In the genomic region with DNA sequence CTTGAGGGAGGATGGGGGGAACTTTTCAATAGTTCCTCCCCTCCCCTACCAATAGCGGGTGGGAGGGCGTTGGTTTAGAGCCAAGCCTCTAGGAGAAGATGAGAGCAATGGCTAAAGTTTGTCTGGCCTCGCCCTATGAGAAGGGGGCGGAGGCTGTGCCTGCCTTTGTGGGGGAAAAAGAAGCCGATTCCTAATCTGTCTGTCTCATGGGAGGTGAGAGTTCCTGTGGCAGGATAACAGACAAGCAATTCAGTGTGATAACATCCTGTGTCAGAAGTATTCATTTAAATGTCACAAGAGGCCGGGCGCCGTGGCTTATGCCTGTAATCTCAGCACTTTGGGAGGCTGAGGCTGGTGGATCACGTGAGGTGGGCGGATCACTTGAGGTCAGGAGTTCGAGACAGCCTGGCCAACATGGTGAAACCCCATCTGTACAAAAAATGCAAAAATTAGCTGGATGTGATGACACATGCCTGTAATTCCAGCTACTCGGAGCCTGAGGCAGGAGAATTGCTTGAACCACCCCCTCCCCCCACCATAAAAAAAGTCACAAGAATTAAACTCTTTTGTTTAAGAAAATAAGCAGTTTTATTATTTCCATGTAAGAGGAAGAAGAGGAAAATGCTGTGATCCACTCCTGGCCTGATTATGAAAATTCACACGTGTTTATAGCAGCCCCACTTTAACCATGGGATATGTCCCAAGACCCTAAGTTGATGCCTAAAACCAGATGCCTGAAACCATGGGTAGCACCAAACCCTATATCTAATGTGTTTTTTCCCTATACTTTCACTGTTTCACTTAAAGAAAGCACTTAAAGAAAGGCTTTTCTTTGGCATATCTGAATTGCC, we compare ENCODE assay signal across 2 cellular contexts.
TF ChIP-seq lines count a peak whose summit lies in the region.

No MANE protein-coding gene starts in this region.

TF ChIP-seq in HEK293, 187 proteins besides CTCF, POLR2A, EP300 and RAD21 (continued from another document and continues in another):
- TF ChIP-seq SP2 (tag by site-specific recombination; IDR thresholded peaks at IDR 0.05) (peak; percentile 70), FEZF1 (tag by site-specific recombination; IDR thresholded peaks at IDR 0.05) (peak; percentile 24; the same call in 1 of the 2 replicates), ZBTB20 (tag by site-specific recombination; IDR thresholded peaks at IDR 0.05) (peak; percentile 61), ZFP69B (tag by site-specific recombination; IDR thresholded peaks at IDR 0.05) (0 out of 2 replicates have a peak, but pooled peaks have one; percentile 11), ZNF341 (tag by site-specific recombination; IDR thresholded peaks at IDR 0.05; ENCODE audit: low read depth) (peak; percentile 49), BCL11B (tag by site-specific recombination; IDR thresholded peaks at IDR 0.05; ENCODE audit: low read depth) (no peak), KLF8 (tag by site-specific recombination; IDR thresholded peaks at IDR 0.05) (peak; percentile 67), ZNF664 (tag by site-specific recombination; IDR thresholded peaks at IDR 0.05) (peak; percentile 63; the same call in 1 of the 2 replicates), HOXD13 (CRISPR knock-in tag; IDR thresholded peaks at IDR 0.05; ENCODE audit: borderline replicate concordance) (no peak), PRDM1 (tag by site-specific recombination; IDR thresholded peaks at IDR 0.05) (peak; percentile 54; the same call in 1 of the 2 replicates), ZNF324 (tag by site-specific recombination; IDR thresholded peaks at IDR 0.05) (peak; percentile 49; the same call in 1 of the 2 replicates), GLIS1 (tag by site-specific recombination; IDR thresholded peaks at IDR 0.05) (peak; percentile 45; the same call in 1 of the 2 replicates), KLF10 (tag by site-specific recombination; IDR thresholded peaks at IDR 0.05) (0 out of 2 replicates have a peak, but pooled peaks have one; percentile 37), WT1 (tag by site-specific recombination; IDR thresholded peaks at IDR 0.05) (peak; percentile 16; the same call in 1 of the 2 replicates), SCRT1 (tag by site-specific recombination; IDR thresholded peaks at IDR 0.05; ENCODE audit: borderline replicate concordance) (no peak)
- TF ChIP-seq, protein P1, sequence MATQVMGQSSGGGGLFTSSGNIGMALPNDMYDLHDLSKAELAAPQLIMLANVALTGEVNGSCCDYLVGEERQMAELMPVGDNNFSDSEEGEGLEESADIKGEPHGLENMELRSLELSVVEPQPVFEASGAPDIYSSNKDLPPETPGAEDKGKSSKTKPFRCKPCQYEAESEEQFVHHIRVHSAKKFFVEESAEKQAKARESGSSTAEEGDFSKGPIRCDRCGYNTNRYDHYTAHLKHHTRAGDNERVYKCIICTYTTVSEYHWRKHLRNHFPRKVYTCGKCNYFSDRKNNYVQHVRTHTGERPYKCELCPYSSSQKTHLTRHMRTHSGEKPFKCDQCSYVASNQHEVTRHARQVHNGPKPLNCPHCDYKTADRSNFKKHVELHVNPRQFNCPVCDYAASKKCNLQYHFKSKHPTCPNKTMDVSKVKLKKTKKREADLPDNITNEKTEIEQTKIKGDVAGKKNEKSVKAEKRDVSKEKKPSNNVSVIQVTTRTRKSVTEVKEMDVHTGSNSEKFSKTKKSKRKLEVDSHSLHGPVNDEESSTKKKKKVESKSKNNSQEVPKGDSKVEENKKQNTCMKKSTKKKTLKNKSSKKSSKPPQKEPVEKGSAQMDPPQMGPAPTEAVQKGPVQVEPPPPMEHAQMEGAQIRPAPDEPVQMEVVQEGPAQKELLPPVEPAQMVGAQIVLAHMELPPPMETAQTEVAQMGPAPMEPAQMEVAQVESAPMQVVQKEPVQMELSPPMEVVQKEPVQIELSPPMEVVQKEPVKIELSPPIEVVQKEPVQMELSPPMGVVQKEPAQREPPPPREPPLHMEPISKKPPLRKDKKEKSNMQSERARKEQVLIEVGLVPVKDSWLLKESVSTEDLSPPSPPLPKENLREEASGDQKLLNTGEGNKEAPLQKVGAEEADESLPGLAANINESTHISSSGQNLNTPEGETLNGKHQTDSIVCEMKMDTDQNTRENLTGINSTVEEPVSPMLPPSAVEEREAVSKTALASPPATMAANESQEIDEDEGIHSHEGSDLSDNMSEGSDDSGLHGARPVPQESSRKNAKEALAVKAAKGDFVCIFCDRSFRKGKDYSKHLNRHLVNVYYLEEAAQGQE (tag by site-specific recombination; IDR thresholded peaks at IDR 0.05): 0 out of 2 replicates have a peak, but pooled peaks have one; percentile 12
- TF ChIP-seq, protein P2, sequence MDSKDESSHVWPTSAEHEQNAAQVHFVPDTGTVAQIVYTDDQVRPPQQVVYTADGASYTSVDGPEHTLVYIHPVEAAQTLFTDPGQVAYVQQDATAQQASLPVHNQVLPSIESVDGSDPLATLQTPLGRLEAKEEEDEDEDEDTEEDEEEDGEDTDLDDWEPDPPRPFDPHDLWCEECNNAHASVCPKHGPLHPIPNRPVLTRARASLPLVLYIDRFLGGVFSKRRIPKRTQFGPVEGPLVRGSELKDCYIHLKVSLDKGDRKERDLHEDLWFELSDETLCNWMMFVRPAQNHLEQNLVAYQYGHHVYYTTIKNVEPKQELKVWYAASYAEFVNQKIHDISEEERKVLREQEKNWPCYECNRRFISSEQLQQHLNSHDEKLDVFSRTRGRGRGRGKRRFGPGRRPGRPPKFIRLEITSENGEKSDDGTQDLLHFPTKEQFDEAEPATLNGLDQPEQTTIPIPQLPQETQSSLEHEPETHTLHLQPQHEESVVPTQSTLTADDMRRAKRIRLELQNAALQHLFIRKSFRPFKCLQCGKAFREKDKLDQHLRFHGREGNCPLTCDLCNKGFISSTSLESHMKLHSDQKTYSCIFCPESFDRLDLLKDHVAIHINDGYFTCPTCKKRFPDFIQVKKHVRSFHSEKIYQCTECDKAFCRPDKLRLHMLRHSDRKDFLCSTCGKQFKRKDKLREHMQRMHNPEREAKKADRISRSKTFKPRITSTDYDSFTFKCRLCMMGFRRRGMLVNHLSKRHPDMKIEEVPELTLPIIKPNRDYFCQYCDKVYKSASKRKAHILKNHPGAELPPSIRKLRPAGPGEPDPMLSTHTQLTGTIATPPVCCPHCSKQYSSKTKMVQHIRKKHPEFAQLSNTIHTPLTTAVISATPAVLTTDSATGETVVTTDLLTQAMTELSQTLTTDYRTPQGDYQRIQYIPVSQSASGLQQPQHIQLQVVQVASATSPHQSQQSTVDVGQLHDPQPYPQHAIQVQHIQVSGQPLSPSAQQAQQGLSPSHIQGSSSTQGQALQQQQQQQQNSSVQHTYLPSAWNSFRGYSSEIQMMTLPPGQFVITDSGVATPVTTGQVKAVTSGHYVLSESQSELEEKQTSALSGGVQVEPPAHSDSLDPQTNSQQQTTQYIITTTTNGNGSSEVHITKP (tag by site-specific recombination; IDR thresholded peaks at IDR 0.05): peak; percentile 61; the same call in 1 of the 2 replicates
- TF ChIP-seq, protein P3, sequence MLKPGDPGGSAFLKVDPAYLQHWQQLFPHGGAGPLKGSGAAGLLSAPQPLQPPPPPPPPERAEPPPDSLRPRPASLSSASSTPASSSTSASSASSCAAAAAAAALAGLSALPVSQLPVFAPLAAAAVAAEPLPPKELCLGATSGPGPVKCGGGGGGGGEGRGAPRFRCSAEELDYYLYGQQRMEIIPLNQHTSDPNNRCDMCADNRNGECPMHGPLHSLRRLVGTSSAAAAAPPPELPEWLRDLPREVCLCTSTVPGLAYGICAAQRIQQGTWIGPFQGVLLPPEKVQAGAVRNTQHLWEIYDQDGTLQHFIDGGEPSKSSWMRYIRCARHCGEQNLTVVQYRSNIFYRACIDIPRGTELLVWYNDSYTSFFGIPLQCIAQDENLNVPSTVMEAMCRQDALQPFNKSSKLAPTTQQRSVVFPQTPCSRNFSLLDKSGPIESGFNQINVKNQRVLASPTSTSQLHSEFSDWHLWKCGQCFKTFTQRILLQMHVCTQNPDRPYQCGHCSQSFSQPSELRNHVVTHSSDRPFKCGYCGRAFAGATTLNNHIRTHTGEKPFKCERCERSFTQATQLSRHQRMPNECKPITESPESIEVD (tag by site-specific recombination; IDR thresholded peaks at IDR 0.05): peak; percentile 66; the same call in 1 of the 2 replicates

TF ChIP-seq in PFSK-1, 5 proteins besides CTCF, POLR2A, EP300 and RAD21 (continued from another document):
- TF ChIP-seq, protein P1 (IDR thresholded peaks at IDR 0.05; ENCODE audit: insufficient read depth in 1 of 2, low read depth in 2 of 2, low read length in 2 of 2): 0 out of 4 replicates have a peak, but pooled peaks of 1 of the 2 experiments have one; percentile 64
